In genomic region chr6:34475167-34476047, GRCh38 we compare ENCODE assay signal across 2 cellular contexts.
A peak's percentile ranks its signal among the peaks of the same experiment; 100 is the strongest.
TF ChIP-seq lines count a peak whose summit lies in the region.

No MANE protein-coding gene starts in this region.

TF ChIP-seq in IMR-90, 13 proteins besides CTCF, POLR2A, EP300 and RAD21:
- TF ChIP-seq FOS (IDR thresholded peaks at IDR 0.05; ENCODE audit: low read depth, low read length) (no peak), RCOR1 (IDR thresholded peaks at IDR 0.05; ENCODE audit: insufficient replicate concordance, low read length) (no peak), MAZ (IDR thresholded peaks at IDR 0.05; ENCODE audit: borderline replicate concordance, low read depth, low read length) (no peak), CHD1 (IDR thresholded peaks at IDR 0.05; ENCODE audit: low read depth, low read length) (no peak), CEBPB (IDR thresholded peaks at IDR 0.05; ENCODE audit: low read depth, low read length) (no peak), ELK1 (IDR thresholded peaks at IDR 0.05; ENCODE audit: borderline replicate concordance, low read depth, low read length) (no peak), NFE2L2 (IDR thresholded peaks at IDR 0.05; ENCODE audit: low read depth, low read length) (no peak), BHLHE40 (IDR thresholded peaks at IDR 0.05; ENCODE audit: low read depth, low read length) (no peak), SMC3 (IDR thresholded peaks at IDR 0.05; ENCODE audit: low read depth, low read length) (no peak), RFX5 (IDR thresholded peaks at IDR 0.05; ENCODE audit: low read depth, low read length) (no peak), MXI1 (IDR thresholded peaks at IDR 0.05; ENCODE audit: borderline replicate concordance, low read depth, low read length) (no peak), USF2 (IDR thresholded peaks at IDR 0.05; ENCODE audit: low read depth, low read length) (no peak), MAFK (IDR thresholded peaks at IDR 0.05; ENCODE audit: low read depth, low read length) (no peak)

TF ChIP-seq in H1, 55 proteins besides CTCF, POLR2A, EP300 and RAD21:
- TF ChIP-seq SIN3A (conservative IDR thresholded peaks at IDR 0.05 in 1 of 2, IDR thresholded peaks at IDR 0.05 in 1 of 2; ENCODE audit: low read depth in 1 of 2, low read length in 2 of 2) (no peak), E2F6 (IDR thresholded peaks at IDR 0.05) (peak; percentile 46; the same call in 1 of the 2 replicates)
